In genomic region chr1:28983091-28983490, GRCh38 we compare ENCODE assay signal across 17 cellular contexts.
A peak's percentile ranks its signal among the peaks of the same experiment; 100 is the strongest.
DNase-seq lines count a peak whose midpoint lies in the region; ATAC-seq, FAIRE-seq and TF ChIP-seq lines count a peak whose summit lies in the region.
"Had no signal": no experiment of that assay in that cellular context is flagged by ENCODE, and none has a peak within 500 bp of the region (broad histone marks: within the 10 kb centered on the region; RNA-seq: fewer than 3 reads in every experiment).

No MANE protein-coding gene starts in this region.

- in situ Hi-C loops in HepG2 (cut with HindIII; ENCODE audit: extremely low pct_ligation_motif_present, low pct_unique_long_range_greater_than_20kb) = loop anchor here (10.0 kb wide), 1 partner anchor 98 kb away; no protein-coding TSS in a partner anchor
- in situ Hi-C loops in mammary epithelial cell (cut with MboI; ENCODE audit: low sequenced_read_pairs in 2 of 2) = no loop called here

- H3K27me3 ChIP-seq in CD4-positive, alpha-beta T cell (ENCODE audit: control insufficient read depth, insufficient read depth, low read length) = no peaks in the 10 kb centered on the region
- H3K27me3 ChIP-seq in HUES64 (ENCODE audit: insufficient read depth, low read length) = no peaks in the 10 kb centered on the region
- no peaks in the 10 kb centered on the region for H3K27me3 ChIP-seq in HepG2 (ENCODE audit: control insufficient read depth in 1 of 2, insufficient read depth in 2 of 2, low read length in 2 of 2)
- H3K27me3 ChIP-seq in psoas muscle (ENCODE audit: insufficient read depth in 3 of 3, low read length in 2 of 3) = no peaks in the 10 kb centered on the region
- no peaks in the 10 kb centered on the region for H3K27me3 ChIP-seq in mammary epithelial cell (ENCODE audit: insufficient read depth, low read length)
- H3K27me3 ChIP-seq: BLaER1 had no signal

- intact Hi-C loops in CD4-positive, alpha-beta T cell (cut with DNase I, micrococcal nuclease) = loop anchor here in 1 of 2 experiments (1.0 kb wide), 1 partner anchor 101 kb away; no protein-coding TSS in a partner anchor
- intact Hi-C loops in HepG2 (cut with micrococcal nuclease; ENCODE audit: unreplicated experiment) (loop anchor here (1.0 kb wide), 1 partner anchor 101 kb away; no protein-coding TSS in a partner anchor), psoas muscle (cut with DNase I) (loop anchor here in 1 of 2 donors (5.0 kb wide), 2 partner anchors 66 to 96 kb away; no protein-coding TSS in a partner anchor), mammary epithelial cell (cut with micrococcal nuclease) (no loop called here)

- H3K9me3 ChIP-seq in CD4-positive, alpha-beta T cell (ENCODE audit: control insufficient read depth, low read length) = no peaks in the 10 kb centered on the region
- peaks cover 4% of the 10 kb centered on the region; the same call in 1 of the 2 replicates for H3K9me3 ChIP-seq in HUES64 (ENCODE audit: insufficient read depth, low read depth, low read length)
- H3K9me3 ChIP-seq in HepG2 (ENCODE audit: low read length) = no peaks in the 10 kb centered on the region
- H3K9me3 ChIP-seq in psoas muscle = no peaks in the 10 kb centered on the region
- H3K9me3 ChIP-seq in mammary epithelial cell (replicated peaks; ENCODE audit: insufficient read depth, low read length) = no peaks in the 10 kb centered on the region

- H3K4me2 ChIP-seq in HepG2 (ENCODE audit: low read depth, low read length) = peak overlapping the region; percentile 74
- H3K4me2 ChIP-seq in mammary epithelial cell (ENCODE audit: insufficient read depth, low read depth, low read length) = no peak overlapping the region
- H3K4me2 ChIP-seq: BLaER1 had no signal

- dilution Hi-C loops in mammary epithelial cell (cut with HindIII; ENCODE audit: low sequenced_read_pairs) = no loop called here

- H3K4me3 ChIP-seq in HUES64 (ENCODE audit: low read length) (no peak overlapping the region), HepG2 (replicated peaks in 1 of 3; ENCODE audit: insufficient read depth in 1 of 3, low read depth in 2 of 3, low read length in 3 of 3) (peak overlapping the region; percentile 1 to 33 (median 29); a peak in 4 of 6 replicates), psoas muscle (no peak overlapping the region), mammary epithelial cell (replicated peaks in 1 of 3; ENCODE audit: insufficient read depth in 1 of 3, low read depth in 2 of 3, low read length in 3 of 3) (no peak overlapping the region)
- H3K4me3 ChIP-seq: BLaER1 had no signal

- BruUV-seq in HepG2 (replicated peaks; lab: Mats Ljungman, UMichigan) = no TSS peak
- no TSS peak for BruUV-seq in mammary epithelial cell (replicated peaks; lab: Mats Ljungman, UMichigan)

- no peak for ATAC-seq in CD4-positive, alpha-beta T cell (ENCODE audit: poor library complexity)
- ATAC-seq in HepG2 (no peak), psoas muscle (no peak)
- ATAC-seq: Panc1 had no signal

- TF ChIP-seq RAD21 in HepG2 (CRISPR knock-in tag; IDR thresholded peaks at IDR 0.05) = no peak

- WGBS in HUES64 = 87% methylated on average over 1 of the region's 1 CpG
- WGBS in HepG2 (ENCODE audit: low lambda C conversion rate) = 36% methylated on average over 1 of the region's 1 CpG
- whole genome bisulfite sequencing in psoas muscle, 3 donors = 93 to 97% (median 94%) methylated on average over 1 of the region's 1 CpG
- WGBS in mammary epithelial cell (ENCODE audit: low coverage, missing lambda C conversion rate) = 79% methylated on average over 1 of the region's 1 CpG

- no peak overlapping the region for H3K9ac ChIP-seq in HUES64 (ENCODE audit: low read depth, low read length)
- H3K9ac ChIP-seq in HepG2 (ENCODE audit: insufficient read depth, low read depth, low read length) = peak overlapping the region; percentile 35
- no peak overlapping the region for H3K9ac ChIP-seq in mammary epithelial cell (ENCODE audit: insufficient read depth, low read length)
- H3K9ac ChIP-seq: BLaER1 had no signal

- H3K27ac Mint-ChIP-seq in CD4-positive, alpha-beta T cell = peak overlapping the region; percentile 5

- peaks cover 32% of the 10 kb centered on the region for H3K36me3 Mint-ChIP-seq in CD4-positive, alpha-beta T cell (ENCODE audit: low read depth)

- H3K4me1 Mint-ChIP-seq in CD4-positive, alpha-beta T cell (ENCODE audit: low read depth) = peaks cover 84% of the 10 kb centered on the region

- no peak for FAIRE-seq in HepG2 (lab: Jason Lieb, UNC)
- FAIRE-seq: H54 had no signal

- DNase-seq in CD4-positive, alpha-beta T cell = no peak
- DNase-seq in HepG2 (ENCODE audit: low spot score) (no peak), psoas muscle (no peak), OCI-M1 (lab: John Stamatoyannopoulos, UW) (no peak), mammary epithelial cell (no peak), NCI-H1436 (lab: John Stamatoyannopoulos, UW) (no peak)
- DNase-seq: EL, Kasumi-1, NCI-H1105 treated with DMSO at 0.1 percent for 48 hours, NCI-H1930, NCI-H2171, NCI-H446 treated with DMSO at 0.1 percent for 48 hours, NCI-H748 treated with DMSO at 0.1 percent for 48 hours had no signal

- H3K79me2 ChIP-seq in HepG2 (ENCODE audit: insufficient read depth, low read length) (peaks cover 4% of the 10 kb centered on the region), mammary epithelial cell (ENCODE audit: insufficient read depth, low read length) (no peaks in the 10 kb centered on the region)

- H3K27me3 Mint-ChIP-seq in CD4-positive, alpha-beta T cell = no peaks in the 10 kb centered on the region

- H2AFZ ChIP-seq in HepG2 (ENCODE audit: low read length) (no peak overlapping the region), mammary epithelial cell (ENCODE audit: low read depth, low read length) (no peak overlapping the region)

- POLR2A ChIA-PET in CD4-positive, alpha-beta T cell (lab: Charles Lee) = no interaction called here
- POLR2A ChIA-PET in HepG2 (lab: Yijun Ruan, JAX) = interaction anchor here (0.8 to 1.8 kb wide), 6 partner anchors 10 to 198 kb away, joined by 4 to 15 read pairs (median 6); partner anchors contain the start of genes EPB41 and SRSF4

- CTCF ChIA-PET in CD4-positive, alpha-beta T cell (lab: Charles Lee) = interaction anchor here (1.0 to 3.1 kb wide), 6 partner anchors 24 to 101 kb away, joined by 3 to 15 read pairs (median 4); no protein-coding TSS in a partner anchor
- CTCF ChIA-PET in HepG2 (lab: Yijun Ruan, JAX; ENCODE audit: low intra/inter-chr PET ratio, low total read pairs) (interaction anchor here (2.3 kb wide), 1 partner anchor 101 kb away, joined by 12 read pairs; no protein-coding TSS in a partner anchor), mammary epithelial cell (lab: Charles Lee; ENCODE audit: low non-redundant PET) (no interaction called here)

- no peak overlapping the region for H3K4me3 Mint-ChIP-seq in CD4-positive, alpha-beta T cell

- no peaks in the 10 kb centered on the region for H3K9me3 Mint-ChIP-seq in CD4-positive, alpha-beta T cell

- no peak for TF ChIP-seq POLR2A in HepG2 (IDR thresholded peaks at IDR 0.05; ENCODE audit: insufficient read depth in 1 of 2, low read depth in 2 of 2, low read length in 2 of 2)

- H3K36me3 ChIP-seq in HUES64 (ENCODE audit: insufficient read depth, low read length) (peaks cover 4% of the 10 kb centered on the region; the same call in 1 of the 2 replicates), HepG2 (replicated peaks in 1 of 2; ENCODE audit: control insufficient read depth in 1 of 2, insufficient read depth in 2 of 2, low read length in 2 of 2) (peaks cover 0 to 3% of the 10 kb centered on the region in 2 experiments; a peak in 1 of 5 replicates), psoas muscle (ENCODE audit: insufficient read depth in 1 of 2, low read depth in 1 of 2) (peaks cover 0 to 9% of the 10 kb centered on the region in 2 donors), mammary epithelial cell (ENCODE audit: insufficient read depth, low read length) (no peaks in the 10 kb centered on the region)

- no peak overlapping the region for H3K27ac ChIP-seq in CD4-positive, alpha-beta T cell (ENCODE audit: low read depth, low read length)
- H3K27ac ChIP-seq in HUES64 (ENCODE audit: low read depth, low read length) = 0 out of 2 replicates have a peak overlapping the region, but pooled peaks have one; percentile 47
- H3K27ac ChIP-seq in HepG2 (ENCODE audit: extremely low read length, insufficient read depth, low read length) = peak overlapping the region; percentile 22
- peak overlapping the region; percentile 52 for H3K27ac ChIP-seq in psoas muscle
- H3K27ac ChIP-seq in mammary epithelial cell (ENCODE audit: insufficient read depth, low read depth, low read length) = no peak overlapping the region
- H3K27ac ChIP-seq: BLaER1 had no signal

- TF ChIP-seq CTCF in CD4-positive, alpha-beta T cell (IDR thresholded peaks at IDR 0.05) = no peak
- TF ChIP-seq CTCF in HepG2 (CRISPR knock-in tag; IDR thresholded peaks at IDR 0.05) (no peak), psoas muscle (IDR thresholded peaks at IDR 0.05) (no peak), mammary epithelial cell (conservative IDR thresholded peaks at IDR 0.05 in 1 of 2, IDR thresholded peaks at IDR 0.05 in 1 of 2; ENCODE audit: extremely low read depth in 1 of 2, insufficient read depth in 1 of 2, low read depth in 1 of 2, low read length in 2 of 2) (no peak)

- TF ChIP-seq EP300 in HepG2 (IDR thresholded peaks at IDR 0.05; ENCODE audit: low read depth in 2 of 2, low read length in 2 of 2) = no peak
- TF ChIP-seq EP300 in HepG2 (CRISPR knock-in tag; IDR thresholded peaks at IDR 0.05; ENCODE audit: borderline replicate concordance) = no peak

- H4K20me1 ChIP-seq in HepG2 (ENCODE audit: insufficient read depth, low read length) (no peaks in the 10 kb centered on the region), mammary epithelial cell (ENCODE audit: insufficient read depth, low read length) (no peaks in the 10 kb centered on the region)

- no peaks in the 10 kb centered on the region; the same call in 1 of the 2 replicates for H3K4me1 ChIP-seq in HUES64 (ENCODE audit: insufficient read depth, low read length)
- peaks cover 27% of the 10 kb centered on the region for H3K4me1 ChIP-seq in HepG2 (ENCODE audit: insufficient read depth, low read length)
- peaks cover 34% of the 10 kb centered on the region for H3K4me1 ChIP-seq in psoas muscle
- H3K4me1 ChIP-seq in mammary epithelial cell (ENCODE audit: insufficient read depth, low read length) = no peaks in the 10 kb centered on the region

TF ChIP-seq in HepG2, 621 proteins besides CTCF, POLR2A, EP300 and RAD21 (continues in another document):
- no peak for TF ChIP-seq DR1 (CRISPR knock-in tag; IDR thresholded peaks at IDR 0.05)
- TF ChIP-seq BRF2 (CRISPR knock-in tag; IDR thresholded peaks at IDR 0.05) = no peak
- TF ChIP-seq ZNF367 (CRISPR knock-in tag; IDR thresholded peaks at IDR 0.05; ENCODE audit: borderline replicate concordance) = no peak

Comparison
In these comparisons a context has a peak if more than half of its experiments do, and no peak if none do; other contexts are left out.
1. H3K27ac ChIP-seq: peak in HUES64 (single experiment), HepG2 (single experiment) and psoas muscle (single experiment); none in CD4-positive, alpha-beta T cell (single experiment) and mammary epithelial cell (single experiment).
2. H3K4me3 ChIP-seq: peak in HepG2 (3 of 3); none in HUES64 (single experiment), psoas muscle (single experiment) and mammary epithelial cell (0 of 3).